ENCODE assay signal across 1 cellular context in the genomic region with DNA sequence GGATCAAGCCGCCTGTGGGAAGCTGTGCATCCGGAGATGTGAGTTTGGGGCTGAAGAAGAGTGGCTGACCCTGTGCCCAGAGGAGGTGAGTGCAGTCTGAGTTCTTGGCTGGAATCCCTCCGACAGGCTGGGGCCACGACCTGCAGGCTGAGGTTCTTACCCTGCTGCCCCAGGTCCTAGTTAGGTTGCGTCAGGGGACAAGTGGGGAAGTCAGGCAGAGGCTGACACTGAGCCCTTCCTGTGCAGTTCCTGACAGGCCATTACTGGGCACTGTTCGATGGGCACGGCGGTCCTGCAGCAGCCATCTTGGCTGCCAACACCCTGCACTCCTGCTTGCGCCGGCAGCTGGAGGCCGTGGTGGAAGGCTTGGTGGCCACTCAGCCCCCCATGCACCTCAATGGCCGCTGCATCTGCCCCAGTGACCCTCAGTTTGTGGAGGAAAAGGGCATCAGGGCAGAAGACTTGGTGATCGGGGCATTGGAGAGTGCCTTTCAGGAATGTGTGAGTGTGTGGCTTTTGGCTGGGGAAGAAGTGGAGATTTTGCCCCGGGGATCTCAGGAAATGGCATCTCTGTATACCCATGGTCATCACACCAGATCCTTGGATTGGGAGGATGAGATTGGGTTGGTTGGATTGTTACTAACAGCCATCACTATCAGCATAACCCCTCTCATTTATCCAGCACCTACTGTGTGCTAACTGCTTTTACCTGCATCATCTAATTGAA.
TF ChIP-seq lines count a peak whose summit lies in the region.

No MANE protein-coding gene starts in this region.

TF ChIP-seq in A549, 52 proteins besides CTCF, POLR2A, EP300 and RAD21:
- no peak for TF ChIP-seq HES2 (IDR thresholded peaks at IDR 0.05)
- TF ChIP-seq GATA3 (IDR thresholded peaks at IDR 0.05; ENCODE audit: borderline replicate concordance) = no peak
- no peak for TF ChIP-seq JUN (IDR thresholded peaks at IDR 0.05)
- TF ChIP-seq CHD4 (IDR thresholded peaks at IDR 0.05; ENCODE audit: borderline replicate concordance) = no peak
- TF ChIP-seq EHMT2 (IDR thresholded peaks at IDR 0.05; ENCODE audit: low read depth) = no peak
- no peak for TF ChIP-seq ESRRA (IDR thresholded peaks at IDR 0.05; ENCODE audit: borderline replicate concordance, low read length)
- no peak for TF ChIP-seq CHD2 (IDR thresholded peaks at IDR 0.05; ENCODE audit: low read length, partially characterized antibody)
- no peak for TF ChIP-seq KDM5A (IDR thresholded peaks at IDR 0.05)
- no peak for TF ChIP-seq PHF8 (IDR thresholded peaks at IDR 0.05; ENCODE audit: borderline replicate concordance, low read depth)
- TF ChIP-seq FOSL2 (IDR thresholded peaks at IDR 0.05) = no peak
- TF ChIP-seq FOSL2 (CRISPR knock-in tag; IDR thresholded peaks at IDR 0.05) = no peak
- no peak for TF ChIP-seq RARB (CRISPR knock-in tag; IDR thresholded peaks at IDR 0.05)
- no peak for TF ChIP-seq RFX5 (IDR thresholded peaks at IDR 0.05)
- no peak for TF ChIP-seq USF2 (IDR thresholded peaks at IDR 0.05)
TF ChIP-seq in A549: peak in this region for 0.
